31 cellular contexts compared by ENCODE assay signal in genomic region chr1:158898722-158899121, GRCh38. TPM values are rescaled to one million over a fixed set of nuclear protein-coding genes. Genes with fewer than 3 reads are reported as not detected.
DNase-seq lines count a peak whose midpoint lies in the region; ATAC-seq, FAIRE-seq and TF ChIP-seq lines count a peak whose summit lies in the region.
"Had no signal": no experiment of that assay in that cellular context is flagged by ENCODE, and none has a peak within 500 bp of the region (broad histone marks: within the 10 kb centered on the region; RNA-seq: fewer than 3 reads in every experiment).

No MANE protein-coding gene starts in this region.

- H3K36me3 ChIP-seq in RWPE2 (ENCODE audit: low read depth), result no peaks in the 10 kb centered on the region
- H3K36me3 ChIP-seq in keratinocyte (ENCODE audit: control insufficient read depth in 2 of 2, extremely low read depth in 1 of 2, insufficient read depth in 2 of 2, low read length in 2 of 2), result no peaks in the 10 kb centered on the region
- H3K36me3 ChIP-seq: BE2C, BLaER1 had no signal

- FAIRE-seq in keratinocyte (lab: Jason Lieb, UNC) (peak; percentile 67), GM19239 (lab: Jason Lieb, UNC) (no peak)
- FAIRE-seq: A204.1, GM12878, GM12892, GM18507 had no signal

- H3K9me1 ChIP-seq in keratinocyte (ENCODE audit: control insufficient read depth, extremely low read depth, insufficient read depth, low read length), result no peaks in the 10 kb centered on the region

- H3K9me3 ChIP-seq in RWPE2 (ENCODE audit: severe bottlenecking) (no peaks in the 10 kb centered on the region), keratinocyte (ENCODE audit: control insufficient read depth, low read depth, low read length) (no peaks in the 10 kb centered on the region)
- H3K9me3 ChIP-seq: BE2C, BLaER1 had no signal

- H3K27ac ChIP-seq in RWPE2 (ENCODE audit: poor library complexity, severe bottlenecking) (no peak overlapping the region), foreskin keratinocyte (no peak overlapping the region), keratinocyte (ENCODE audit: control insufficient read depth, insufficient read depth, low read length) (no peak overlapping the region)
- H3K27ac ChIP-seq: BLaER1 had no signal

- DNase-seq in RWPE2 (ENCODE audit: low spot score) (no peak), foreskin keratinocyte (peak in 1 of 2 donors; percentile 85), keratinocyte (ENCODE audit: low read depth, low spot score) (no peak), NCI-H82 (lab: John Stamatoyannopoulos, UW) (no peak), iPS-NIHi7 (ENCODE audit: extremely low spot score) (no peak), GM19239 (ENCODE audit: insufficient read length, low spot score) (no peak)
- DNase-seq: 8988T; ACHN; BE2C; C1 segment of cervical spinal cord; CD4-positive, alpha-beta memory T cell; CD4-positive, CD25-positive, alpha-beta regulatory T cell; CD8-positive, alpha-beta memory T cell; COR-L47; DMS 273 treated with DMSO at 0.1 percent for 48 hours; DMS153; DMS53; DMS79; DND-41; EL; GDM1 had no signal

- no peak overlapping the region for H2AFZ ChIP-seq in keratinocyte (ENCODE audit: control insufficient read depth, low read length)

- dilution Hi-C loops in keratinocyte (cut with MboI; ENCODE audit: extremely low pct_ligation_motif_present, low sequenced_read_pairs), result no loop called here

- H3K4me1 ChIP-seq in RWPE2 (ENCODE audit: insufficient read depth, poor library complexity, severe bottlenecking), result peaks cover 4% of the 10 kb centered on the region
- H3K4me1 ChIP-seq in foreskin keratinocyte, result peaks cover 11% of the 10 kb centered on the region
- no peaks in the 10 kb centered on the region for H3K4me1 ChIP-seq in keratinocyte (ENCODE audit: control insufficient read depth, extremely low read depth, insufficient read depth, low read length)
- H3K4me1 ChIP-seq: BE2C, BLaER1 had no signal

- H3K4me3 ChIP-seq in RWPE2 (ENCODE audit: severe bottlenecking) (no peak overlapping the region), keratinocyte (ENCODE audit: control insufficient read depth in 2 of 3, extremely low read depth in 1 of 3, insufficient read depth in 2 of 3, low read depth in 1 of 3, low read length in 3 of 3) (peak overlapping the region in 1 of 3 experiments; percentile 25)
- H3K4me3 ChIP-seq: BLaER1, GM12878 had no signal

- H3K27me3 ChIP-seq in RWPE2 (ENCODE audit: insufficient read depth, poor library complexity, severe bottlenecking) (no peaks in the 10 kb centered on the region), foreskin keratinocyte (no peaks in the 10 kb centered on the region), keratinocyte (ENCODE audit: control insufficient read depth, extremely low read depth, insufficient read depth, low read length) (no peaks in the 10 kb centered on the region)
- H3K27me3 ChIP-seq: BE2C, BLaER1 had no signal

- no peaks in the 10 kb centered on the region for H3K79me2 ChIP-seq in keratinocyte (ENCODE audit: control insufficient read depth, insufficient read depth, low read length)

- H3K9ac ChIP-seq in keratinocyte (ENCODE audit: control insufficient read depth, extremely low read depth, insufficient read depth, low read length), result no peak overlapping the region
- H3K9ac ChIP-seq: BLaER1 had no signal

- H3K4me2 ChIP-seq in keratinocyte (ENCODE audit: control insufficient read depth, extremely low read depth, insufficient read depth, low read depth, low read length), result no peak overlapping the region
- H3K4me2 ChIP-seq: BLaER1 had no signal

- ATAC-seq in RWPE2 (ENCODE audit: low read depth), result peak; percentile 80
- ATAC-seq in foreskin keratinocyte, result peak; percentile 98
- no peak for ATAC-seq in GM21526 (IDR thresholded peaks at IDR 0.05; ENCODE audit: low FRiP score, unreplicated experiment)
- ATAC-seq: GM12878 had no signal

- no peaks in the 10 kb centered on the region for H4K20me1 ChIP-seq in keratinocyte (ENCODE audit: control insufficient read depth, extremely low read depth, insufficient read depth, low read length)
- H4K20me1 ChIP-seq: BLaER1 had no signal

- TF ChIP-seq CTCF in RWPE2 (IDR thresholded peaks at IDR 0.05; ENCODE audit: poor library complexity, severe bottlenecking) (no peak), foreskin keratinocyte (conservative IDR thresholded peaks at IDR 0.05) (no peak), keratinocyte (optimal IDR thresholded peaks at IDR 0.05 in 1 of 3, IDR thresholded peaks at IDR 0.05 in 1 of 3, conservative IDR thresholded peaks at IDR 0.05 in 1 of 3; ENCODE audit: extremely low read depth in 1 of 3, insufficient read depth in 2 of 3, low read length in 3 of 3) (no peak)

RNA-seq across cellular contexts. Expression of gene PYHIN1, which starts 32.6 kb away (rescaled TPM):
- total RNA-seq in foreskin keratinocyte, result 0.10 and 0.11 TPM in 2 replicates
- 0.03 TPM in 1 of 2 replicates, not detected in the other for polyA plus RNA-seq in foreskin keratinocyte
- polyA plus RNA-seq in keratinocyte, result 0.14 to 0.82 TPM (median 0.37 TPM) in 3 replicates
- not detected for polyA plus RNA-seq in keratinocyte (2011; ENCODE audit: low read depth)
- polyA plus RNA-seq in keratinocyte (2011; cell fraction: cytosol; rRNA removed), result 0.36 and 0.39 TPM in 2 replicates
- polyA plus RNA-seq in keratinocyte (2011; cell fraction: nucleus; rRNA removed), result 0.80 and 0.97 TPM in 2 replicates
- 0.11 and 0.20 TPM in 2 replicates for polyA plus RNA-seq in keratinocyte (2012; ENCODE audit: low replicate concordance)
- 0.16 to 0.66 TPM in 2 of 3 replicates, not detected in the other for polyA minus RNA-seq in keratinocyte
- polyA minus RNA-seq in keratinocyte (2011; cell fraction: cytosol; rRNA and poly(A)+ RNA removed), result not detected
- 0.53 and 0.70 TPM in 2 replicates for polyA minus RNA-seq in keratinocyte (2011; cell fraction: nucleus; rRNA and poly(A)+ RNA removed)
- total RNA-seq: A673, Daoy, G401 had no signal
- polyA plus RNA-seq: AG04450 had no signal
